In genomic region chr20:58602124-58602523, GRCh38 we compare ENCODE assay signal across 29 cellular contexts.
"Had no signal": no experiment of that assay in that cellular context is flagged by ENCODE, and none has a peak within 500 bp of the region (broad histone marks: within the 10 kb centered on the region; RNA-seq: fewer than 3 reads in every experiment).

No MANE protein-coding gene starts in this region.

- H3K9me3 ChIP-seq: gastrocnemius medialis had no signal

- FAIRE-seq: astrocyte, bronchial epithelial cell had no signal

- DNase-seq: activated B cell treated with CpG ODN at 0.5 μM for 24 hours; activated CD4-positive, alpha-beta T cell treated with anti-CD3 and anti-CD28 coated beads for 48 hours; activated CD4-positive, alpha-beta T cell treated with anti-CD3 and anti-CD28 coated beads, Interleukin-2, amount 50 U/mL, for 1 hour; activated CD4-positive, alpha-beta T cell treated with anti-CD3 and anti-CD28 coated beads, Interleukin-2, amount 50 U/mL, for 48 hours; activated CD8-positive, alpha-beta memory T cell treated with anti-CD3 and anti-CD28 coated beads for 24 hours; activated CD8-positive, alpha-beta T cell treated with anti-CD3 and anti-CD28 coated beads for 36 hours; activated effector memory CD4-positive, alpha-beta T cell treated with Interleukin-2 at 50 U/mL for 16 hours; activated gamma-delta T cell treated with Interleukin-2 at 50 U/mL for 16 hours; activated naive CD4-positive, alpha-beta T cell treated with anti-CD3 and anti-CD28 coated beads, Interleukin-2, amount 50 U/mL, for 16 hours; activated naive CD4-positive, alpha-beta T cell treated with Interleukin-2 at 50 U/mL for 16 hours; activated T-cell treated with anti-CD3 and anti-CD28 coated beads, Interleukin-2, amount 50 U/mL, for 4 hours; amniotic stem cell; anterior cingulate cortex; brain microvascular endothelial cell; dorsolateral prefrontal cortex; effector memory CD4-positive, alpha-beta T cell; endodermal cell; foreskin keratinocyte; gastrocnemius medialis; T-helper 1 cell; T-helper 17 cell; T1000; WERI-Rb-1 had no signal

- H3K4me1 ChIP-seq: foreskin keratinocyte had no signal

- H3K4me3 ChIP-seq: coronary artery, dorsolateral prefrontal cortex, gastrocnemius medialis had no signal

- H3K27me3 ChIP-seq: brain microvascular endothelial cell, dorsolateral prefrontal cortex had no signal

- H3K27ac ChIP-seq: brain microvascular endothelial cell, coronary artery, dorsolateral prefrontal cortex, foreskin keratinocyte, gastrocnemius medialis, WERI-Rb-1 had no signal

- ATAC-seq: activated CD4-positive, CD25-positive, alpha-beta regulatory T cell treated with anti-CD3 and anti-CD28 coated beads, Interleukin-2, amount 50 U/mL, for 24 hours; activated CD8-positive, alpha-beta T cell treated with anti-CD3 and anti-CD28 coated beads for 36 hours; activated T-cell treated with anti-CD3 and anti-CD28 coated beads, Interleukin-2, amount 50 U/mL, for 4 hours; activated T-helper 17 cell treated with anti-CD3 and anti-CD28 coated beads, Interleukin-2, amount 50 U/mL, for 72 hours; esophagus mucosa; foreskin keratinocyte; gastrocnemius medialis; T-helper 17 cell had no signal

- H3K36me3 ChIP-seq: brain microvascular endothelial cell, gastrocnemius medialis, WERI-Rb-1 had no signal
